In the genomic region with DNA sequence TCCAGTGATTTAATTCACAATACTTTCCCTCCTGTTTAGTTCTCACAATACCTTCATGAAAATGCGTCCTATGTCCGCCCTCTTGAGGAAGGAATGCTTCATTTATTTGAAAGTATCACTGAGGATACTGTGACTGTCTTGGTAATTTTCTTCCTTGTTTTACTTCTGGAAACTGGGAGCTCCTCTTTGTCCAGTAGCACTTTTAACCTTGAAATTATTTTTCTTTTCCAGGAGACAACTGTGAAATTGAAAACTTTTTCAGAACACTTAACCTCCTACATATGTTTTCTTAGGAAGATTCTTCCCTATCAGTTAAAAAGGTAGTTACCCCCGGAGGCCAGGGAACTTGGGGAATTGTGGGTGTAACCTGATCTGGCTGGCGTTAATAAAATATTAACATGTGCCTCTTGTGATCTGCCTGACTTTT, we compare ENCODE assay signal across 8 cellular contexts. TPM values are rescaled to one million over a fixed set of nuclear protein-coding genes. Genes with fewer than 3 reads are reported as not detected.
DNase-seq lines count a peak whose midpoint lies in the region; ATAC-seq and TF ChIP-seq lines count a peak whose summit lies in the region.

No MANE protein-coding gene starts in this region.

- H3K27me3 Mint-ChIP-seq in MCF 10A (ENCODE audit: insufficient read depth, unreplicated experiment), result no peaks in the 10 kb centered on the region

- TF ChIP-seq CTCF in MCF 10A (IDR thresholded peaks at IDR 0.05; ENCODE audit: unreplicated experiment), result peak; percentile 47
- TF ChIP-seq CTCF in upper lobe of right lung (IDR thresholded peaks at IDR 0.05), result peak; percentile 66

- H3K4me1 Mint-ChIP-seq in MCF 10A (ENCODE audit: insufficient read depth, unreplicated experiment), result no peaks in the 10 kb centered on the region

- H3K27ac ChIP-seq in upper lobe of right lung, result no peak overlapping the region

- H3K27ac Mint-ChIP-seq in MCF 10A (ENCODE audit: low read depth, unreplicated experiment), result no peak overlapping the region

- CTCF ChIA-PET in MCF 10A (lab: Yijun Ruan, JAX), result interaction anchor here (0.6 to 3.8 kb wide), 19 partner anchors 9 to 852 kb away, joined by 3 to 47 read pairs (median 3); no protein-coding TSS in a partner anchor

- no peaks in the 10 kb centered on the region for H3K9me3 ChIP-seq in upper lobe of right lung

- no peak overlapping the region for H3K4me3 ChIP-seq in upper lobe of right lung

- DNase-seq in Ammon's horn (ENCODE audit: low spot score), result peak; percentile 38
- peak; percentile 66 for DNase-seq in M059J (ENCODE audit: low read depth)
- DNase-seq in MCF 10A (ENCODE audit: unreplicated experiment), result peak; percentile 71
- no peak for DNase-seq in left colon
- no peak for DNase-seq in upper lobe of right lung
- DNase-seq in stimulated activated CD4-positive, alpha-beta T cell treated with anti-CD3 and anti-CD28 coated beads, Interleukin-4, amount 100 ng/mL, for 4 hours, result no peak
- DNase-seq in activated CD8-positive, alpha-beta memory T cell treated with anti-CD3 and anti-CD28 coated beads, Interleukin-2, amount 50 U/mL, for 48 hours, result no peak

- H3K36me3 Mint-ChIP-seq in MCF 10A (ENCODE audit: insufficient read depth, unreplicated experiment), result peaks cover 41% of the 10 kb centered on the region

- peaks cover 25% of the 10 kb centered on the region for H3K36me3 ChIP-seq in upper lobe of right lung

- ATAC-seq in left colon (peak; percentile 88), upper lobe of right lung (peak; percentile 67), HG03039 (IDR thresholded peaks at IDR 0.05; ENCODE audit: unreplicated experiment) (no peak)

- no peaks in the 10 kb centered on the region for H3K4me1 ChIP-seq in upper lobe of right lung

- H3K4me3 Mint-ChIP-seq in MCF 10A (ENCODE audit: unreplicated experiment), result no peak overlapping the region

- no peaks in the 10 kb centered on the region for H3K27me3 ChIP-seq in upper lobe of right lung

- POLR2A ChIA-PET in MCF 10A (lab: Yijun Ruan, JAX), result interaction anchor here (0.6 to 1.1 kb wide), 2 partner anchors 26 to 355 kb away, joined by 3 read pairs; no protein-coding TSS in a partner anchor

- BruUV-seq in MCF 10A (replicated peaks; lab: Mats Ljungman, UMichigan), result no TSS peak

- no peaks in the 10 kb centered on the region for H3K9me3 Mint-ChIP-seq in MCF 10A (ENCODE audit: unreplicated experiment)

- intact Hi-C loops in MCF 10A (cut with micrococcal nuclease), result loop anchor here (1.0 kb wide), 1 partner anchor 118 kb away; no protein-coding TSS in a partner anchor
- intact Hi-C loops in left colon (cut with DNase I, micrococcal nuclease), result loop anchor here in 1 of 2 donors (10.0 kb wide), 1 partner anchor 114 kb away; no protein-coding TSS in a partner anchor
- intact Hi-C loops in upper lobe of right lung (cut with DNase I), result no loop called here

RNA-seq across cellular contexts. Expression of gene PPP1R21, which starts 30.5 kb away (rescaled TPM):
- 4.8 and 12.0 TPM in 2 replicates for total RNA-seq in M059J (2014; rRNA removed; shearing (Covaris generic))
- total RNA-seq in MCF 10A (2022) (14.8 and 16.2 TPM in 2 replicates), left colon (10 to 100 TPM; 20.1 to 25.2 TPM), upper lobe of right lung (34.6 TPM)

RNA-seq across cellular contexts. Expression of gene STON1, which starts 58.9 kb away (rescaled TPM):
- 2.2 and 3.7 TPM in 2 replicates for total RNA-seq in M059J (2014; rRNA removed; shearing (Covaris generic))
- total RNA-seq in MCF 10A (2022) (0.23 and 0.42 TPM in 2 replicates), left colon (10 to 100 TPM in 1 of 2 donors, 1 to 10 TPM in 1; 3.4 to 13.3 TPM), upper lobe of right lung (35.2 TPM)

Comparison
In these comparisons a context has a peak if more than half of its experiments do, and no peak if none do; other contexts are left out.
1. DNase-seq: peak in Ammon's horn (single experiment), M059J (single experiment) and MCF 10A (single experiment); none in left colon (0 of 2), upper lobe of right lung (single experiment), stimulated activated CD4-positive, alpha-beta T cell treated with anti-CD3 and anti-CD28 coated beads, Interleukin-4, amount 100 ng/mL, for 4 hours (0 of 2) and activated CD8-positive, alpha-beta memory T cell treated with anti-CD3 and anti-CD28 coated beads, Interleukin-2, amount 50 U/mL, for 48 hours (single experiment).